In the genomic region with DNA sequence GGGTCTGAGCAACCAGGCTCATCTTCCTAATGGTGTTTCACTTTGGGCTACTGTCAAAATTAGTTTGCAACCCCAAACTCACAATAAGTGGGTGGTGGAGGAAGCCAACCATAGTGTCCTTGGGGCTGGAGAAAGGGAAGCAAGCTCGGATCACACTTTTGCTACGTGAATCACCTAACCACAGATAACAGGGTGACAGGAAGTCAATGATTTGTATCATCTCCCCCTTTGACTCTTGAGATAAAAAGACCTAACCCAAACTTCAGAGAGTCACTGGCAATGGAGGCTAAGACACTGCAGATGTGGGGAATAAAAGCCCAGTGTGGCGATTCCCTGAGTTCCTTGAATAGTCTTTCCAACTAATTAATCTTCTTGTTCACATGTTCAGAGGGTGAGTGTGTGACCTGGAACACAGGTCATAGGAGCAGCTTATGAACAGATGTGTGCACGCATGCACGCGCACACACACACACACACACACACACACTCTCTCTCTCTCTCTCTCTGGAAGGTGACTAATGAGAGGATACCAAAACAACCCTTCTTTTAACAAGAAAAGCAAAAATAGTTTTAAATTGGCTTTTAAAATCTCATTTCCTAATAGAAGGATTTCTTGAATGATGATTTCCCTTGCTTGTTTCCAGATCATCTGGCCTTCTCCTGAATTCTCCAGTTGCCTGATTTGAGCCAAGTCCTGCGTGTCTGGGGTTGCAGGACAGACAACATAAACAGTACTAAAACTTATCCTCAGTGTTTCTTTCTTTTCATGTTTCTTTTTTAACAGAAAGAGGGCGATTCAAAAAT, we compare ENCODE assay signal across 11 cellular contexts. TPM values are rescaled to one million over a fixed set of nuclear protein-coding genes. Genes with fewer than 3 reads are reported as not detected.
DNase-seq lines count a peak whose midpoint lies in the region; ATAC-seq and TF ChIP-seq lines count a peak whose summit lies in the region.
"Had no signal": no experiment of that assay in that cellular context is flagged by ENCODE, and none has a peak within 500 bp of the region (broad histone marks: within the 10 kb centered on the region; RNA-seq: fewer than 3 reads in every experiment).

No MANE protein-coding gene starts in this region.

- H3K4me1 Mint-ChIP-seq in CD4-positive, alpha-beta T cell (ENCODE audit: low read depth) = peaks cover 99% of the 10 kb centered on the region
- peaks cover 99% of the 10 kb centered on the region for H3K4me1 Mint-ChIP-seq in activated naive CD4-positive, alpha-beta T cell treated with anti-CD3 and anti-CD28 coated beads, Interleukin-2, amount 50 U/mL, for 24 hours
- peaks cover 38% of the 10 kb centered on the region for H3K4me1 Mint-ChIP-seq in mesothelial cell of epicardium

- no peaks in the 10 kb centered on the region for H3K27me3 Mint-ChIP-seq in CD4-positive, alpha-beta T cell
- H3K27me3 Mint-ChIP-seq in activated naive CD4-positive, alpha-beta T cell treated with anti-CD3 and anti-CD28 coated beads, Interleukin-2, amount 50 U/mL, for 24 hours = no peaks in the 10 kb centered on the region
- no peaks in the 10 kb centered on the region for H3K27me3 Mint-ChIP-seq in mesothelial cell of epicardium (ENCODE audit: low read depth)

- peaks cover 11% of the 10 kb centered on the region for H3K36me3 Mint-ChIP-seq in CD4-positive, alpha-beta T cell (ENCODE audit: low read depth)
- peaks cover 4% of the 10 kb centered on the region for H3K36me3 Mint-ChIP-seq in activated naive CD4-positive, alpha-beta T cell treated with anti-CD3 and anti-CD28 coated beads, Interleukin-2, amount 50 U/mL, for 24 hours
- H3K36me3 Mint-ChIP-seq in mesothelial cell of epicardium = no peaks in the 10 kb centered on the region

- H3K9me3 ChIP-seq in CD4-positive, alpha-beta T cell (ENCODE audit: control insufficient read depth, low read length) = no peaks in the 10 kb centered on the region
- H3K9me3 ChIP-seq: spleen had no signal

- CTCF ChIA-PET in CD4-positive, alpha-beta T cell (lab: Charles Lee) = no interaction called here

- DNase-seq in CD4-positive, alpha-beta T cell = peak in 6 of 10 experiments; percentile 9 to 34 (median 22)
- DNase-seq in mesothelial cell of epicardium (ENCODE audit: low spot score in 2 of 2, unreplicated experiment in 2 of 2) (no peak), D341Med (ENCODE audit: low spot score) (no peak), NCI-H2029 treated with DMSO at 0.1 percent for 48 hours (lab: John Stamatoyannopoulos, UW) (no peak), amygdala (lab: John Stamatoyannopoulos, UW) (no peak)
- DNase-seq: hypothalamus, NCI-H2171, spleen had no signal

- intact Hi-C loops in CD4-positive, alpha-beta T cell (cut with DNase I, micrococcal nuclease) = loop anchor here (1.0 to 10.0 kb wide), 7 partner anchors 33 to 498 kb away; no protein-coding TSS in a partner anchor

- H3K27ac ChIP-seq in CD4-positive, alpha-beta T cell (ENCODE audit: low read depth, low read length) = no peak overlapping the region
- H3K27ac ChIP-seq: spleen had no signal

- no peaks in the 10 kb centered on the region for H3K27me3 ChIP-seq in CD4-positive, alpha-beta T cell (ENCODE audit: control insufficient read depth, insufficient read depth, low read length)
- H3K27me3 ChIP-seq: spleen had no signal

- peak overlapping the region; percentile 94 for H3K27ac Mint-ChIP-seq in CD4-positive, alpha-beta T cell
- peak overlapping the region; percentile 88 for H3K27ac Mint-ChIP-seq in activated naive CD4-positive, alpha-beta T cell treated with anti-CD3 and anti-CD28 coated beads, Interleukin-2, amount 50 U/mL, for 24 hours
- H3K27ac Mint-ChIP-seq in mesothelial cell of epicardium = peak overlapping the region; percentile 29

- POLR2A ChIA-PET in CD4-positive, alpha-beta T cell (lab: Charles Lee) = interaction anchor here (0.6 to 1.8 kb wide), 6 partner anchors 10 to 240 kb away, joined by 3 to 7 read pairs (median 3); no protein-coding TSS in a partner anchor

- no peak for TF ChIP-seq CTCF in CD4-positive, alpha-beta T cell (IDR thresholded peaks at IDR 0.05)
- TF ChIP-seq CTCF in mesothelial cell of epicardium (IDR thresholded peaks at IDR 0.05; ENCODE audit: unreplicated experiment) = no peak

- peak; percentile 71 for ATAC-seq in CD4-positive, alpha-beta T cell (ENCODE audit: poor library complexity)
- ATAC-seq in HG03442 (IDR thresholded peaks at IDR 0.05; ENCODE audit: unreplicated experiment) (peak; percentile 61), HG02763 (IDR thresholded peaks at IDR 0.05; ENCODE audit: unreplicated experiment) (no peak)

- peak overlapping the region; percentile 85 for H3K4me3 Mint-ChIP-seq in CD4-positive, alpha-beta T cell
- H3K4me3 Mint-ChIP-seq in activated naive CD4-positive, alpha-beta T cell treated with anti-CD3 and anti-CD28 coated beads, Interleukin-2, amount 50 U/mL, for 24 hours = peak overlapping the region; percentile 53
- H3K4me3 Mint-ChIP-seq in mesothelial cell of epicardium = no peak overlapping the region

- H3K9me3 Mint-ChIP-seq in CD4-positive, alpha-beta T cell = no peaks in the 10 kb centered on the region
- no peaks in the 10 kb centered on the region for H3K9me3 Mint-ChIP-seq in activated naive CD4-positive, alpha-beta T cell treated with anti-CD3 and anti-CD28 coated beads, Interleukin-2, amount 50 U/mL, for 24 hours
- H3K9me3 Mint-ChIP-seq in mesothelial cell of epicardium = no peaks in the 10 kb centered on the region

RNA-seq across cellular contexts. Expression of a gene that starts 21.2 kb away (rescaled TPM):
- 10 to 100 TPM; 76.3 to 79.3 TPM for total RNA-seq in CD4-positive, alpha-beta T cell
- total RNA-seq in mesothelial cell of epicardium = 21.0 to 26.6 TPM (median 22.8 TPM) in 3 replicates

Comparison
In these comparisons a context has a peak if more than half of its experiments do, and no peak if none do; other contexts are left out.
1. DNase-seq: peak in CD4-positive, alpha-beta T cell (6 of 10); none in mesothelial cell of epicardium (0 of 2), D341Med (single experiment), NCI-H2029 treated with DMSO at 0.1 percent for 48 hours (single experiment) and amygdala (0 of 56).
2. H3K27ac Mint-ChIP-seq: peak in every context shown above with its lines; median percentile 94 in CD4-positive, alpha-beta T cell; 88 in activated naive CD4-positive, alpha-beta T cell treated with anti-CD3 and anti-CD28 coated beads, Interleukin-2, amount 50 U/mL, for 24 hours; 29 in mesothelial cell of epicardium.